In genomic region chr4:79623125-79623905, GRCh38 we compare ENCODE assay signal across 12 cellular contexts.
DNase-seq lines count a peak whose midpoint lies in the region; ATAC-seq lines count a peak whose summit lies in the region.
"Had no signal": no experiment of that assay in that cellular context is flagged by ENCODE, and none has a peak within 500 bp of the region (broad histone marks: within the 10 kb centered on the region; RNA-seq: fewer than 3 reads in every experiment).

No MANE protein-coding gene starts in this region.

- peaks cover 39% of the 10 kb centered on the region for H3K4me1 ChIP-seq in rectal smooth muscle tissue (ENCODE audit: control insufficient read depth, insufficient read depth, low read length)

- H3K4me3 ChIP-seq in rectal smooth muscle tissue (ENCODE audit: low read length): peak overlapping the region; percentile 32
- H3K4me3 ChIP-seq: heart right ventricle, tibial nerve had no signal

- peak overlapping the region; percentile 86 for H3K27ac ChIP-seq in rectal smooth muscle tissue (ENCODE audit: low read depth, low read length)
- H3K27ac ChIP-seq: heart right ventricle, tibial nerve had no signal

- H3K36me3 ChIP-seq in rectal smooth muscle tissue (ENCODE audit: control insufficient read depth, insufficient read depth, low read length): no peaks in the 10 kb centered on the region
- H3K36me3 ChIP-seq: heart right ventricle, tibial nerve had no signal

- no peaks in the 10 kb centered on the region for H3K27me3 ChIP-seq in rectal smooth muscle tissue (ENCODE audit: control insufficient read depth, insufficient read depth, low read length)
- H3K27me3 ChIP-seq: heart right ventricle, tibial nerve had no signal

- DNase-seq in Ammon's horn (ENCODE audit: low spot score) (peak; percentile 22), NCI-H2171 (lab: John Stamatoyannopoulos, UW) (peak; percentile 9), fibroblast of gingiva (ENCODE audit: low read depth) (peak; percentile 6)
- no peak for DNase-seq in stimulated activated CD4-positive, alpha-beta T cell treated with anti-CD3 and anti-CD28 coated beads, Interleukin-4, amount 100 ng/mL, for 4 hours
- DNase-seq in activated CD8-positive, alpha-beta memory T cell treated with anti-CD3 and anti-CD28 coated beads, Interleukin-2, amount 50 U/mL, for 48 hours: no peak
- no peak for DNase-seq in activated CD4-positive, alpha-beta T cell treated with anti-CD3 and anti-CD28 coated beads, Interleukin-2, amount 50 U/mL, for 48 hours
- no peak for DNase-seq in stimulated activated naive CD8-positive, alpha-beta T cell treated with anti-CD3 and anti-CD28 coated beads, Interleukin-15, Interleukin-2, amounts not matched to agents 100 U/mL and 50 U/mL, for 24 hours
- DNase-seq: effector memory CD4-positive, alpha-beta T cell; heart right ventricle; KG1 had no signal

- H3K9ac ChIP-seq in rectal smooth muscle tissue (ENCODE audit: low read length): no peak overlapping the region

- no peak for ATAC-seq in stimulated activated naive CD8-positive, alpha-beta T cell treated with anti-CD3 and anti-CD28 coated beads, Interleukin-15, Interleukin-2, amounts not matched to agents 100 U/mL and 50 U/mL, for 24 hours

Comparison
In these comparisons a context has a peak if more than half of its experiments do, and no peak if none do; other contexts are left out.
1. DNase-seq: peak in Ammon's horn (single experiment), NCI-H2171 (single experiment) and fibroblast of gingiva (single experiment); none in stimulated activated CD4-positive, alpha-beta T cell treated with anti-CD3 and anti-CD28 coated beads, Interleukin-4, amount 100 ng/mL, for 4 hours (0 of 2), activated CD8-positive, alpha-beta memory T cell treated with anti-CD3 and anti-CD28 coated beads, Interleukin-2, amount 50 U/mL, for 48 hours (single experiment), activated CD4-positive, alpha-beta T cell treated with anti-CD3 and anti-CD28 coated beads, Interleukin-2, amount 50 U/mL, for 48 hours (0 of 2) and stimulated activated naive CD8-positive, alpha-beta T cell treated with anti-CD3 and anti-CD28 coated beads, Interleukin-15, Interleukin-2, amounts not matched to agents 100 U/mL and 50 U/mL, for 24 hours (single experiment).